1 cellular context compared by ENCODE assay signal in genomic region chr6:166956444-166957086, GRCh38.
TF ChIP-seq lines count a peak whose summit lies in the region.

A gene with protein sequence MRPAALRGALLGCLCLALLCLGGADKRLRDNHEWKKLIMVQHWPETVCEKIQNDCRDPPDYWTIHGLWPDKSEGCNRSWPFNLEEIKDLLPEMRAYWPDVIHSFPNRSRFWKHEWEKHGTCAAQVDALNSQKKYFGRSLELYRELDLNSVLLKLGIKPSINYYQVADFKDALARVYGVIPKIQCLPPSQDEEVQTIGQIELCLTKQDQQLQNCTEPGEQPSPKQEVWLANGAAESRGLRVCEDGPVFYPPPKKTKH (minus strand): TSS chr6:166956550. CDS start chr6:166956182, 368 bp downstream.

TF ChIP-seq in H1, 55 proteins besides CTCF, POLR2A, EP300 and RAD21 (continued from another document):
- TF ChIP-seq YY1 (IDR thresholded peaks at IDR 0.05; ENCODE audit: low read depth, low read length): no peak
- TF ChIP-seq HDAC2 (IDR thresholded peaks at IDR 0.05; ENCODE audit: borderline replicate concordance in 1 of 2, low read depth in 2 of 2, low read length in 2 of 2): peak; percentile 19 to 47; a peak in 1 of 4 replicates
- no peak for TF ChIP-seq SIRT6 (IDR thresholded peaks at IDR 0.05; ENCODE audit: low read length)
- no peak for TF ChIP-seq KDM5A (IDR thresholded peaks at IDR 0.05; ENCODE audit: low read length)
- TF ChIP-seq TAF7 (optimal IDR thresholded peaks at IDR 0.05; ENCODE audit: borderline replicate concordance, low read depth, low read length): no peak
- TF ChIP-seq, protein P1, sequence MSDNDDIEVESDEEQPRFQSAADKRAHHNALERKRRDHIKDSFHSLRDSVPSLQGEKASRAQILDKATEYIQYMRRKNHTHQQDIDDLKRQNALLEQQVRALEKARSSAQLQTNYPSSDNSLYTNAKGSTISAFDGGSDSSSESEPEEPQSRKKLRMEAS (IDR thresholded peaks at IDR 0.05): no peak
- no peak for TF ChIP-seq BCL11A (IDR thresholded peaks at IDR 0.05; ENCODE audit: low read depth in 2 of 2, low read length in 2 of 2)
- TF ChIP-seq BACH1 (IDR thresholded peaks at IDR 0.05; ENCODE audit: low read length): peak; percentile 23; the same call in 1 of the 2 replicates
- TF ChIP-seq BRCA1 (IDR thresholded peaks at IDR 0.05; ENCODE audit: low read depth, low read length): no peak
- TF ChIP-seq RBBP5 (IDR thresholded peaks at IDR 0.05; ENCODE audit: borderline replicate concordance, low read depth, low read length): peak; percentile 86; the same call in 1 of the 2 replicates
- TF ChIP-seq TAF1 (IDR thresholded peaks at IDR 0.05; ENCODE audit: low read depth, low read length): no peak
- no peak for TF ChIP-seq RXRA (IDR thresholded peaks at IDR 0.05; ENCODE audit: insufficient read depth, low read depth, low read length)
- no peak for TF ChIP-seq SAP30 (IDR thresholded peaks at IDR 0.05; ENCODE audit: insufficient read depth, insufficient replicate concordance, low read length)
- peak; percentile 29 for TF ChIP-seq E2F6 (IDR thresholded peaks at IDR 0.05)
- TF ChIP-seq POU5F1 (IDR thresholded peaks at IDR 0.05; ENCODE audit: low read depth, low read length): no peak
- TF ChIP-seq KDM4A (IDR thresholded peaks at IDR 0.05; ENCODE audit: low read depth, low read length, severe bottlenecking): peak; percentile 95
- TF ChIP-seq JUND (IDR thresholded peaks at IDR 0.05; ENCODE audit: low read length): no peak
- no peak for TF ChIP-seq NRF1 (IDR thresholded peaks at IDR 0.05; ENCODE audit: low read depth, low read length)
- no peak for TF ChIP-seq JUN (IDR thresholded peaks at IDR 0.05; ENCODE audit: low read depth, low read length)
- TF ChIP-seq ZNF274 (IDR thresholded peaks at IDR 0.05; ENCODE audit: borderline replicate concordance, extremely low read depth, low read length): no peak
- 0 out of 2 replicates have a peak, but pooled peaks have one; percentile 5 for TF ChIP-seq PHF8 (conservative IDR thresholded peaks at IDR 0.05; ENCODE audit: low read depth, low read length)
- no peak for TF ChIP-seq CHD2 (IDR thresholded peaks at IDR 0.05; ENCODE audit: low read length)
- no peak for TF ChIP-seq NANOG (IDR thresholded peaks at IDR 0.05; ENCODE audit: insufficient read depth, low read depth, low read length, poor library complexity, severe bottlenecking)
- TF ChIP-seq SIN3A (conservative IDR thresholded peaks at IDR 0.05 in 1 of 2, IDR thresholded peaks at IDR 0.05 in 1 of 2; ENCODE audit: low read depth in 1 of 2, low read length in 2 of 2): peak in 1 of 2 experiments; percentile 32; a peak in 1 of 4 replicates
